Comparison of ENCODE assay signal across 8 cellular contexts in the genomic region with DNA sequence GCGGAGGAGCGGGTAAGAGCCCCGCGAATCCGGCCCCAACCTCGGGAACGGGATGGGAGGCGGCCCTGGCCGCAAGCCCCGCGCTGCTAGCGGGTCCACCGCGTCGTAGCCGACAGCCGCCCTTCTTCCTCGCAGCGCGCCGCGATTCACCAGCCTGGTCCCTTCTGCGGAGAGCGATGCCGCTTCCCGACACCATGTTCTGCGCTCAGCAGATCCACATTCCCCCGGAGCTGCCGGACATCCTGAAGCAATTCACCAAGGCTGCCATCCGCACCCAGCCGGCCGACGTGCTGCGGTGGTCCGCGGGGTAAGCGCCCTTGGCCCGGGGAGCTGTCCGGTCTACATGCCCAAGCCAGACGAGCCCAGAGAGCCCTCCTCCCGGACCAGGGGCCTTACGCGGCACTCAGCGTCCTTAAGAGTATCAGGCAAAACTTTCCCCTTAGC. TPM values are rescaled to one million over a fixed set of nuclear protein-coding genes. Genes with fewer than 3 reads are reported as not detected.
DNase-seq lines count a peak whose midpoint lies in the region; ATAC-seq and TF ChIP-seq lines count a peak whose summit lies in the region.

No MANE protein-coding gene starts in this region.

- H3K36me3 Mint-ChIP-seq in T-helper 1 cell treated with Interleukin-12 subunit alpha and Interleukin-12 subunit beta and Interleukin-4 antibody, amounts not matched to agents 30 μg/mL and 1 μg/mL, for 36 hours (ENCODE audit: low read depth), result peaks cover 28% of the 10 kb centered on the region

- H3K4me1 ChIP-seq in OCI-LY7 (ENCODE audit: insufficient read depth, low read length, poor library complexity, severe bottlenecking) (peaks cover 16% of the 10 kb centered on the region), neuron (ENCODE audit: insufficient read depth, low read length) (peaks cover 13% of the 10 kb centered on the region)

- H3K36me3 ChIP-seq in OCI-LY7 (ENCODE audit: insufficient read depth, low read length), result peaks cover 14% of the 10 kb centered on the region; the same call in 1 of the 2 replicates
- peaks cover 11% of the 10 kb centered on the region for H3K36me3 ChIP-seq in neuron (ENCODE audit: insufficient read depth, low read length)

- no peak for TF ChIP-seq CTCF in OCI-LY7 (conservative IDR thresholded peaks at IDR 0.05; ENCODE audit: low read length)

- H3K79me2 ChIP-seq in OCI-LY7 (ENCODE audit: insufficient read depth, low read depth, low read length), result no peaks in the 10 kb centered on the region

- peak; percentile 35 for ATAC-seq in HG02623 (IDR thresholded peaks at IDR 0.05; ENCODE audit: unreplicated experiment)
- ATAC-seq in esophagus mucosa, result peak; percentile 49

- POLR2A ChIA-PET in OCI-LY7 (lab: Charles Lee), result no interaction called here

- H3K27ac Mint-ChIP-seq in T-helper 1 cell treated with Interleukin-12 subunit alpha and Interleukin-12 subunit beta and Interleukin-4 antibody, amounts not matched to agents 30 μg/mL and 1 μg/mL, for 36 hours, result no peak overlapping the region

- H3K27me3 ChIP-seq in neuron (ENCODE audit: insufficient read depth, low read length), result no peaks in the 10 kb centered on the region

- H3K4me2 ChIP-seq in OCI-LY7 (ENCODE audit: low read length), result peak overlapping the region; percentile 53

- no peaks in the 10 kb centered on the region for H3K9me3 ChIP-seq in OCI-LY7 (ENCODE audit: low read length)
- H3K9me3 ChIP-seq in neuron (ENCODE audit: low read length), result no peaks in the 10 kb centered on the region

- peak overlapping the region; percentile 55 for H3K4me3 ChIP-seq in OCI-LY7 (ENCODE audit: low read depth, low read length, poor library complexity, severe bottlenecking)
- H3K4me3 ChIP-seq in neuron (ENCODE audit: low read length), result peak overlapping the region; percentile 63

- H3K9me3 Mint-ChIP-seq in T-helper 1 cell treated with Interleukin-12 subunit alpha and Interleukin-12 subunit beta and Interleukin-4 antibody, amounts not matched to agents 30 μg/mL and 1 μg/mL, for 36 hours, result peaks cover 17% of the 10 kb centered on the region

- no peaks in the 10 kb centered on the region for H4K20me1 ChIP-seq in OCI-LY7 (ENCODE audit: insufficient read depth, low read length)

- H3K27ac ChIP-seq in OCI-LY7 (ENCODE audit: low read depth, low read length, poor library complexity, severe bottlenecking), result no peak overlapping the region

- DNase-seq in T-helper 1 cell, result no peak
- no peak for DNase-seq in OCI-LY7 (ENCODE audit: low spot score)
- DNase-seq in T1000 (lab: John Stamatoyannopoulos, UW), result no peak
- no peak for DNase-seq in NCI-H1092 (lab: John Stamatoyannopoulos, UW)

- intact Hi-C loops in OCI-LY7 (cut with micrococcal nuclease; ENCODE audit: unreplicated experiment), result no loop called here

- peak overlapping the region; percentile 82 for H3K4me3 Mint-ChIP-seq in T-helper 1 cell treated with Interleukin-12 subunit alpha and Interleukin-12 subunit beta and Interleukin-4 antibody, amounts not matched to agents 30 μg/mL and 1 μg/mL, for 36 hours

- BruUV-seq in OCI-LY7 (replicated peaks; lab: Mats Ljungman, UMichigan), result no TSS peak

- CTCF ChIA-PET in OCI-LY7 (lab: Charles Lee; ENCODE audit: unreplicated experiment), result no interaction called here

- no peaks in the 10 kb centered on the region for H3K9me2 ChIP-seq in OCI-LY7 (ENCODE audit: insufficient read depth, low read length)

- H2AFZ ChIP-seq in OCI-LY7 (ENCODE audit: low read length) (no peak overlapping the region), neuron (ENCODE audit: low read depth, low read length) (peak overlapping the region; percentile 27)

- peaks cover 4% of the 10 kb centered on the region for H3K27me3 Mint-ChIP-seq in T-helper 1 cell treated with Interleukin-12 subunit alpha and Interleukin-12 subunit beta and Interleukin-4 antibody, amounts not matched to agents 30 μg/mL and 1 μg/mL, for 36 hours (ENCODE audit: low read depth)

- peaks cover 34% of the 10 kb centered on the region for H3K4me1 Mint-ChIP-seq in T-helper 1 cell treated with Interleukin-12 subunit alpha and Interleukin-12 subunit beta and Interleukin-4 antibody, amounts not matched to agents 30 μg/mL and 1 μg/mL, for 36 hours (ENCODE audit: low read depth)

RNA-seq across cellular contexts. Expression of a gene that starts 0.3 kb away (rescaled TPM):
- total RNA-seq in OCI-LY7 (2014; rRNA removed; shearing (Covaris generic)), result 0.35 TPM in 1 of 2 replicates, not detected in the other
- total RNA-seq in OCI-LY7 (2022) (0.36 TPM in 1 of 2 replicates, not detected in the other), esophagus mucosa (not detected)
